Comparison of ENCODE assay signal across 1 cellular context in genomic region chr1:162372159-162373071, GRCh38.
A peak's percentile ranks its signal among the peaks of the same experiment; 100 is the strongest.
TF ChIP-seq lines count a peak whose summit lies in the region.

No MANE protein-coding gene starts in this region.

TF ChIP-seq in liver, 16 proteins besides CTCF, POLR2A, EP300 and RAD21:
- TF ChIP-seq HNF4A (conservative IDR thresholded peaks at IDR 0.05), result peak; percentile 98 to 99
- TF ChIP-seq TAF1 (conservative IDR thresholded peaks at IDR 0.05), result no peak
- TF ChIP-seq FOXA2 (IDR thresholded peaks at IDR 0.05), result peak; percentile 71
- peak; percentile 90 for TF ChIP-seq ATF3 (IDR thresholded peaks at IDR 0.05)
- TF ChIP-seq JUND (IDR thresholded peaks at IDR 0.05), result peak; percentile 89 to 93
- TF ChIP-seq GABPA (IDR thresholded peaks at IDR 0.05 in 1 of 2, conservative IDR thresholded peaks at IDR 0.05 in 1 of 2), result no peak
- peak; percentile 72 for TF ChIP-seq FOXA1 (IDR thresholded peaks at IDR 0.05)
- peak; percentile 92 for TF ChIP-seq NR2F2 (IDR thresholded peaks at IDR 0.05)
- peak in 1 of 2 donors; percentile 77 for TF ChIP-seq EGR1 (IDR thresholded peaks at IDR 0.05; ENCODE audit: low read depth in 2 of 2)
- peak; percentile 98 for TF ChIP-seq MAX (IDR thresholded peaks at IDR 0.05)
- TF ChIP-seq REST (IDR thresholded peaks at IDR 0.05), result peak; percentile 85
- TF ChIP-seq ZBTB33 (IDR thresholded peaks at IDR 0.05), result peak; percentile 88
- peak; percentile 99 for TF ChIP-seq SP1 (IDR thresholded peaks at IDR 0.05)
- TF ChIP-seq RXRA (IDR thresholded peaks at IDR 0.05), result peak; percentile 99 to 100
- TF ChIP-seq HNF4G (IDR thresholded peaks at IDR 0.05), result peak; percentile 96
- peak; percentile 89 for TF ChIP-seq YY1 (IDR thresholded peaks at IDR 0.05)
